Comparison of ENCODE assay signal across 24 cellular contexts in the genomic region with DNA sequence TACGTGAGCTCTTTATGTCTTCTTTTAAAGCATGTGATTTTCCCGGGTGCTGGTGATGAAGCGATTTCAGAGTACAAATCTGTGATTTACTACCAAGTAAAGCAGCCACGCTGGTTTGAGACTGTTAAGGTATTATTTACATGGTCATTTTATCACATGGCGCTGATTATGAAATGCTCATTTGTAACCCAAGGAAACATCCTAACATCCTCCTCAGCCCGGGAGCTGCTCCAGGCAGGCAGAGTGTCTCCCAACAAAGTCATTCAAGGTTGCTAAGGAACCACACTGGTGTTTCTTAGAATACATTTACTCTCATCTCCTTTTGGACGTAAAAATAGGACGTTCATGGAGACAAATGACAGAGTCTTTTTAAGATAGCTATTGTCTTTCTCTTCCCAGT.
DNase-seq lines count a peak whose midpoint lies in the region; ATAC-seq and TF ChIP-seq lines count a peak whose summit lies in the region.
"Had no signal": no experiment of that assay in that cellular context is flagged by ENCODE, and none has a peak within 500 bp of the region (broad histone marks: within the 10 kb centered on the region; RNA-seq: fewer than 3 reads in every experiment).

No MANE protein-coding gene starts in this region.

- no peaks in the 10 kb centered on the region for H3K9me3 ChIP-seq in esophagus muscularis mucosa
- no peaks in the 10 kb centered on the region for H3K9me3 ChIP-seq in lower lobe of right lung
- no peaks in the 10 kb centered on the region for H3K9me3 ChIP-seq in skeletal muscle tissue (ENCODE audit: control insufficient read depth in 3 of 3, low read length in 3 of 3)
- H3K9me3 ChIP-seq: neutrophil had no signal

- 46% methylated on average over 8 of the region's 8 CpGs for WGBS in esophagus muscularis mucosa

- H3K27me3 Mint-ChIP-seq in activated naive CD4-positive, alpha-beta T cell treated with anti-CD3 and anti-CD28 coated beads for 36 hours (ENCODE audit: low read depth) = no peaks in the 10 kb centered on the region
- H3K27me3 Mint-ChIP-seq: activated CD8-positive, alpha-beta memory T cell treated with anti-CD3 and anti-CD28 coated beads, Interleukin-2, amount 10 ng/mL, durations not matched to agents 7 days and 5 days; B cell had no signal

- no peaks in the 10 kb centered on the region for H3K4me1 Mint-ChIP-seq in activated naive CD4-positive, alpha-beta T cell treated with anti-CD3 and anti-CD28 coated beads for 36 hours (ENCODE audit: low read depth)
- H3K4me1 Mint-ChIP-seq: activated CD8-positive, alpha-beta memory T cell treated with anti-CD3 and anti-CD28 coated beads, Interleukin-2, amount 10 ng/mL, durations not matched to agents 7 days and 5 days; B cell; immature natural killer cell had no signal

- H3K27me3 ChIP-seq in esophagus muscularis mucosa (no peaks in the 10 kb centered on the region), lower lobe of right lung (ENCODE audit: low read depth) (no peaks in the 10 kb centered on the region), skeletal muscle tissue (ENCODE audit: control insufficient read depth in 3 of 3, insufficient read depth in 3 of 3, low read length in 3 of 3) (no peaks in the 10 kb centered on the region)
- H3K27me3 ChIP-seq: neutrophil had no signal

- H3K4me3 Mint-ChIP-seq in activated naive CD4-positive, alpha-beta T cell treated with anti-CD3 and anti-CD28 coated beads for 36 hours = no peak overlapping the region
- H3K4me3 Mint-ChIP-seq: activated CD8-positive, alpha-beta memory T cell treated with anti-CD3 and anti-CD28 coated beads, Interleukin-2, amount 10 ng/mL, durations not matched to agents 7 days and 5 days; B cell; immature natural killer cell; T-helper 2 cell treated with Interferon-gamma antibody and Interleukin-4, amounts not matched to agents 5 μg/mL and 100 μg/mL, for 36 hours had no signal

- H3K36me3 ChIP-seq in esophagus muscularis mucosa = peaks cover 16 to 65% (median 48%) of the 10 kb centered on the region in 4 donors
- H3K36me3 ChIP-seq in lower lobe of right lung = peaks cover 72% of the 10 kb centered on the region
- H3K36me3 ChIP-seq in skeletal muscle tissue (ENCODE audit: control insufficient read depth in 3 of 3, insufficient read depth in 3 of 3, low read length in 3 of 3) = peaks cover 4 to 14% (median 7%) of the 10 kb centered on the region in 3 donors
- H3K36me3 ChIP-seq: neutrophil had no signal

- H3K27ac ChIP-seq in esophagus muscularis mucosa (replicated peaks in 1 of 4) (peak overlapping the region; percentile 64 to 80 (median 74)), lower lobe of right lung (peak overlapping the region; percentile 27), skeletal muscle tissue (ENCODE audit: low read depth, low read length) (peak overlapping the region; percentile 42)
- H3K27ac ChIP-seq: neutrophil had no signal

- no peak for TF ChIP-seq EP300 in esophagus muscularis mucosa (IDR thresholded peaks at IDR 0.05)

- H3K9ac ChIP-seq in skeletal muscle tissue (ENCODE audit: low read depth in 1 of 3, low read length in 3 of 3) = no peak overlapping the region

- H3K4me3 ChIP-seq in esophagus muscularis mucosa (no peak overlapping the region), lower lobe of right lung (no peak overlapping the region), skeletal muscle tissue (ENCODE audit: low read length in 3 of 3) (no peak overlapping the region)

- CTCF ChIA-PET in activated naive CD4-positive, alpha-beta T cell treated with anti-CD3 and anti-CD28 coated beads for 36 hours (lab: Charles Lee) = interaction anchor here (0.6 kb wide), 1 partner anchor 595 kb away, joined by 3 read pairs; no protein-coding TSS in a partner anchor

- intact Hi-C loops in esophagus muscularis mucosa (cut with DNase I) = loop anchor here (10.0 kb wide), 1 partner anchor 120 kb away; a partner anchor contains a TSS
- intact Hi-C loops in lower lobe of right lung (cut with DNase I) = no loop called here
- intact Hi-C loops in activated naive CD4-positive, alpha-beta T cell treated with anti-CD3 and anti-CD28 coated beads for 36 hours (cut with micrococcal nuclease) = no loop called here

- DNase-seq in EH (ENCODE audit: low read depth) (peak; percentile 21), esophagus muscularis mucosa (ENCODE audit: extremely low spot score) (no peak), lower lobe of right lung (no peak)
- DNase-seq in activated naive CD4-positive, alpha-beta T cell treated with anti-CD3 and anti-CD28 coated beads for 36 hours = no peak
- DNase-seq: activated CD4-positive, CD25-positive, alpha-beta regulatory T cell treated with anti-CD3 and anti-CD28 coated beads, Interleukin-2, amount 50 U/mL, for 72 hours; activated CD8-positive, alpha-beta memory T cell treated with anti-CD3 and anti-CD28 coated beads, Interleukin-2, amount 10 ng/mL, durations not matched to agents 7 days and 5 days; activated effector memory CD4-positive, alpha-beta T cell treated with Interleukin-2 at 50 U/mL for 16 hours; amniotic stem cell; GDM1; immature natural killer cell; KG1; mesendoderm; NCI-H1048; NCI-H2081 treated with DMSO at 0.1 percent for 48 hours; NCI-H524; OCI-M1; stimulated activated CD4-positive, alpha-beta T cell treated with anti-CD3 and anti-CD28 coated beads, Interleukin-2, amount 100 ng/mL, for 24 hours had no signal

- H3K27ac Mint-ChIP-seq in activated naive CD4-positive, alpha-beta T cell treated with anti-CD3 and anti-CD28 coated beads for 36 hours = no peak overlapping the region
- H3K27ac Mint-ChIP-seq: activated CD8-positive, alpha-beta memory T cell treated with anti-CD3 and anti-CD28 coated beads, Interleukin-2, amount 10 ng/mL, durations not matched to agents 7 days and 5 days; B cell; immature natural killer cell; T-helper 2 cell treated with Interferon-gamma antibody and Interleukin-4, amounts not matched to agents 5 μg/mL and 100 μg/mL, for 36 hours had no signal

- TF ChIP-seq CTCF in esophagus muscularis mucosa (IDR thresholded peaks at IDR 0.05) (no peak), lower lobe of right lung (IDR thresholded peaks at IDR 0.05) (no peak)

- H3K4me1 ChIP-seq in esophagus muscularis mucosa (peaks cover 0 to 17% (median 17%) of the 10 kb centered on the region in 4 donors), lower lobe of right lung (no peaks in the 10 kb centered on the region), skeletal muscle tissue (ENCODE audit: control insufficient read depth in 3 of 3, insufficient read depth in 3 of 3, low read length in 3 of 3) (no peaks in the 10 kb centered on the region)

- no peaks in the 10 kb centered on the region for H3K36me3 Mint-ChIP-seq in activated naive CD4-positive, alpha-beta T cell treated with anti-CD3 and anti-CD28 coated beads for 36 hours (ENCODE audit: low read depth)
- H3K36me3 Mint-ChIP-seq: activated CD8-positive, alpha-beta memory T cell treated with anti-CD3 and anti-CD28 coated beads, Interleukin-2, amount 10 ng/mL, durations not matched to agents 7 days and 5 days; immature natural killer cell had no signal

- ATAC-seq in lower lobe of right lung (peak; percentile 35 to 43), GM21825 (IDR thresholded peaks at IDR 0.05; ENCODE audit: unreplicated experiment) (no peak), GM18520 (IDR thresholded peaks at IDR 0.05; ENCODE audit: unreplicated experiment) (no peak), GM18505 (IDR thresholded peaks at IDR 0.05; ENCODE audit: unreplicated experiment) (no peak)
- ATAC-seq: activated CD8-positive, alpha-beta memory T cell treated with anti-CD3 and anti-CD28 coated beads, Interleukin-2, amount 10 ng/mL, durations not matched to agents 7 days and 5 days had no signal

- TF ChIP-seq POLR2A in esophagus muscularis mucosa (IDR thresholded peaks at IDR 0.05; ENCODE audit: low read depth) (no peak), GM18505 (IDR thresholded peaks at IDR 0.05; ENCODE audit: borderline replicate concordance, extremely low read depth, insufficient read depth, insufficient read length) (no peak)

- no peaks in the 10 kb centered on the region for H3K9me3 Mint-ChIP-seq in activated naive CD4-positive, alpha-beta T cell treated with anti-CD3 and anti-CD28 coated beads for 36 hours
- H3K9me3 Mint-ChIP-seq: immature natural killer cell; T-helper 2 cell treated with Interferon-gamma antibody and Interleukin-4, amounts not matched to agents 5 μg/mL and 100 μg/mL, for 36 hours had no signal

Comparison
In these comparisons a context has a peak if more than half of its experiments do, and no peak if none do; other contexts are left out.
1. ATAC-seq: peak in lower lobe of right lung (2 of 2); none in GM21825 (single experiment), GM18520 (single experiment) and GM18505 (single experiment).
2. Peak in every context shown above with its lines, with median percentiles within 50 percentile points of each other: H3K27ac ChIP-seq.